In genomic region chr2:10141736-10142639, GRCh38 we compare ENCODE assay signal across 8 cellular contexts. TPM values are rescaled to one million over a fixed set of nuclear protein-coding genes. Genes with fewer than 3 reads are reported as not detected.
DNase-seq lines count a peak whose midpoint lies in the region; ATAC-seq and TF ChIP-seq lines count a peak whose summit lies in the region.

No MANE protein-coding gene starts in this region.

- ATAC-seq in esophagus mucosa: peak; percentile 47
- no peak for ATAC-seq in GM21529 (IDR thresholded peaks at IDR 0.05; ENCODE audit: unreplicated experiment)
- ATAC-seq in HG02870 (IDR thresholded peaks at IDR 0.05; ENCODE audit: unreplicated experiment): no peak

- no peaks in the 10 kb centered on the region for H3K4me1 ChIP-seq in prostate gland (replicated peaks)

- peaks cover 73% of the 10 kb centered on the region for H3K36me3 ChIP-seq in WERI-Rb-1
- H3K36me3 ChIP-seq in prostate gland: no peaks in the 10 kb centered on the region

- H3K27me3 ChIP-seq in WERI-Rb-1 (ENCODE audit: insufficient read depth, low read depth, severe bottlenecking): no peaks in the 10 kb centered on the region
- no peaks in the 10 kb centered on the region for H3K27me3 ChIP-seq in prostate gland (replicated peaks; ENCODE audit: insufficient read depth)

- TF ChIP-seq CTCF in WERI-Rb-1 (IDR thresholded peaks at IDR 0.05; ENCODE audit: low read depth, low read length) (peak; percentile 83), prostate gland (IDR thresholded peaks at IDR 0.05) (peak; percentile 21 to 57 (median 46))

- WGBS in prostate gland: 77% methylated on average over 32 of the region's 32 CpGs

- H3K4me3 ChIP-seq in WERI-Rb-1 (ENCODE audit: low read depth, low read length) (no peak overlapping the region), prostate gland (no peak overlapping the region)

- intact Hi-C loops in prostate gland (cut with DNase I): loop anchor here (5.0 kb wide), 1 partner anchor 265 kb away; no protein-coding TSS in a partner anchor

- H3K9me3 ChIP-seq in WERI-Rb-1 (ENCODE audit: severe bottlenecking): no peaks in the 10 kb centered on the region
- no peaks in the 10 kb centered on the region for H3K9me3 ChIP-seq in prostate gland

- TF ChIP-seq POLR2A in prostate gland (IDR thresholded peaks at IDR 0.05): no peak

- peak; percentile 35 for DNase-seq in stimulated activated CD4-positive, alpha-beta T cell treated with anti-CD3 and anti-CD28 coated beads, Interleukin-12 subunit alpha, Interleukin-12 subunit beta, amount 100 ng/mL, for 4 hours
- no peak for DNase-seq in stimulated activated CD4-positive, alpha-beta T cell treated with anti-CD3 and anti-CD28 coated beads, Interleukin-2, amount 100 ng/mL, for 48 hours
- peak; percentile 65 for DNase-seq in WERI-Rb-1
- DNase-seq in prostate gland (ENCODE audit: low spot score): peak; percentile 16
- no peak for DNase-seq in SK-N-DZ (ENCODE audit: low spot score)

- H3K27ac ChIP-seq in WERI-Rb-1 (no peak overlapping the region), prostate gland (no peak overlapping the region)

RNA-seq across cellular contexts. Expression of gene RRM2, which starts 19.4 kb away (rescaled TPM):
- 66.4 TPM for total RNA-seq in esophagus mucosa
- 1 to 10 TPM; 1.9 to 6.1 TPM for total RNA-seq in prostate gland
- polyA plus RNA-seq in SK-N-DZ (2014; cell fraction: cytosol; rRNA removed): 126 and 131 TPM in 2 replicates
- polyA plus RNA-seq in SK-N-DZ (2014; cell fraction: nucleus; rRNA removed): 60.6 and 127 TPM in 2 replicates

Comparison
In these comparisons a context has a peak if more than half of its experiments do, and no peak if none do; other contexts are left out.
1. DNase-seq: peak in stimulated activated CD4-positive, alpha-beta T cell treated with anti-CD3 and anti-CD28 coated beads, Interleukin-12 subunit alpha, Interleukin-12 subunit beta, amount 100 ng/mL, for 4 hours (single experiment), WERI-Rb-1 (single experiment) and prostate gland (single experiment); none in stimulated activated CD4-positive, alpha-beta T cell treated with anti-CD3 and anti-CD28 coated beads, Interleukin-2, amount 100 ng/mL, for 48 hours (0 of 2) and SK-N-DZ (single experiment).